ENCODE assay signal across 28 cellular contexts in genomic region chr12:45254254-45254653, GRCh38.
"Had no signal": no experiment of that assay in that cellular context is flagged by ENCODE, and none has a peak within 500 bp of the region (broad histone marks: within the 10 kb centered on the region; RNA-seq: fewer than 3 reads in every experiment).

No MANE protein-coding gene starts in this region.

- H3K27ac ChIP-seq: adrenal gland, hepatocyte, left lung, neutrophil, pancreas, psoas muscle, skin epidermis, suprapubic skin, tibial nerve, uterus had no signal

- ATAC-seq: activated T-cell treated with anti-CD3 and anti-CD28 coated beads, Interleukin-2, amount 50 U/mL, for 72 hours; esophagus mucosa; left lung; natural killer cell treated with Interleukin-12 subunit alpha and Interleukin-12 subunit beta and Interleukin-15 and Interleukin-18, amount 100 ng/mL, for 72 hours; pancreas; psoas muscle; right cardiac atrium; stimulated activated effector memory CD8-positive, alpha-beta T cell treated with anti-CD3 and anti-CD28 coated beads, Interleukin-12 subunit alpha, Interleukin-12 subunit beta, amount 100 ng/mL, for 72 hours; stimulated activated naive CD8-positive, alpha-beta T cell treated with anti-CD3 and anti-CD28 coated beads, Interleukin-15, amount 100 ng/mL, for 72 hours had no signal

- H3K9me3 Mint-ChIP-seq: activated CD4-positive, alpha-beta memory T cell treated with anti-CD3 and anti-CD28 coated beads, Interleukin-2, amount 10 ng/mL, durations not matched to agents 7 days and 5 days; activated naive CD4-positive, alpha-beta T cell treated with anti-CD3 and anti-CD28 coated beads, Interleukin-2, amount 50 U/mL, for 24 hours; activated T-cell treated with anti-CD3 and anti-CD28 coated beads, Interleukin-2, amount 50 U/mL, for 72 hours; immature natural killer cell; natural killer cell treated with Interleukin-12 subunit alpha and Interleukin-12 subunit beta and Interleukin-15 and Interleukin-18, amount 100 ng/mL, for 72 hours; stimulated activated effector memory CD8-positive, alpha-beta T cell treated with anti-CD3 and anti-CD28 coated beads, Interleukin-12 subunit alpha, Interleukin-12 subunit beta, amount 100 ng/mL, for 72 hours; stimulated activated naive CD8-positive, alpha-beta T cell treated with anti-CD3 and anti-CD28 coated beads, Interleukin-15, amount 100 ng/mL, for 72 hours had no signal

- H3K4me3 Mint-ChIP-seq: activated CD4-positive, alpha-beta memory T cell treated with anti-CD3 and anti-CD28 coated beads, Interleukin-2, amount 10 ng/mL, durations not matched to agents 7 days and 5 days; activated naive CD4-positive, alpha-beta T cell treated with anti-CD3 and anti-CD28 coated beads, Interleukin-2, amount 50 U/mL, for 24 hours; activated T-cell treated with anti-CD3 and anti-CD28 coated beads, Interleukin-2, amount 50 U/mL, for 72 hours; immature natural killer cell; natural killer cell treated with Interleukin-12 subunit alpha and Interleukin-12 subunit beta and Interleukin-15 and Interleukin-18, amount 100 ng/mL, for 72 hours; stimulated activated effector memory CD8-positive, alpha-beta T cell treated with anti-CD3 and anti-CD28 coated beads, Interleukin-12 subunit alpha, Interleukin-12 subunit beta, amount 100 ng/mL, for 72 hours; stimulated activated naive CD8-positive, alpha-beta T cell treated with anti-CD3 and anti-CD28 coated beads, Interleukin-15, amount 100 ng/mL, for 72 hours had no signal

- H3K27me3 Mint-ChIP-seq: activated CD4-positive, alpha-beta memory T cell treated with anti-CD3 and anti-CD28 coated beads, Interleukin-2, amount 10 ng/mL, durations not matched to agents 7 days and 5 days; activated naive CD4-positive, alpha-beta T cell treated with anti-CD3 and anti-CD28 coated beads, Interleukin-2, amount 50 U/mL, for 24 hours; natural killer cell treated with Interleukin-12 subunit alpha and Interleukin-12 subunit beta and Interleukin-15 and Interleukin-18, amount 100 ng/mL, for 72 hours; stimulated activated naive CD8-positive, alpha-beta T cell treated with anti-CD3 and anti-CD28 coated beads, Interleukin-15, amount 100 ng/mL, for 72 hours had no signal

- H3K4me2 ChIP-seq: hepatocyte had no signal

- H3K27ac Mint-ChIP-seq: activated CD4-positive, alpha-beta memory T cell treated with anti-CD3 and anti-CD28 coated beads, Interleukin-2, amount 10 ng/mL, durations not matched to agents 7 days and 5 days; activated naive CD4-positive, alpha-beta T cell treated with anti-CD3 and anti-CD28 coated beads, Interleukin-2, amount 50 U/mL, for 24 hours; activated T-cell treated with anti-CD3 and anti-CD28 coated beads, Interleukin-2, amount 50 U/mL, for 72 hours; immature natural killer cell; natural killer cell treated with Interleukin-12 subunit alpha and Interleukin-12 subunit beta and Interleukin-15 and Interleukin-18, amount 100 ng/mL, for 72 hours; stimulated activated effector memory CD8-positive, alpha-beta T cell treated with anti-CD3 and anti-CD28 coated beads, Interleukin-12 subunit alpha, Interleukin-12 subunit beta, amount 100 ng/mL, for 72 hours; stimulated activated naive CD8-positive, alpha-beta T cell treated with anti-CD3 and anti-CD28 coated beads, Interleukin-15, amount 100 ng/mL, for 72 hours had no signal

- H3K36me3 Mint-ChIP-seq: natural killer cell treated with Interleukin-12 subunit alpha and Interleukin-12 subunit beta and Interleukin-15 and Interleukin-18, amount 100 ng/mL, for 72 hours; stimulated activated effector memory CD8-positive, alpha-beta T cell treated with anti-CD3 and anti-CD28 coated beads, Interleukin-12 subunit alpha, Interleukin-12 subunit beta, amount 100 ng/mL, for 72 hours had no signal

- H3K9me3 ChIP-seq: adrenal gland, ascending aorta, left lung, neutrophil, pancreas, psoas muscle, suprapubic skin, tibial nerve, uterus had no signal

- DNase-seq: activated CD4-positive, alpha-beta memory T cell treated with anti-CD3 and anti-CD28 coated beads, Interleukin-2, amount 10 ng/mL, durations not matched to agents 7 days and 5 days; activated CD4-positive, alpha-beta T cell treated with anti-CD3 and anti-CD28 coated beads for 48 hours; activated effector memory CD4-positive, alpha-beta T cell treated with anti-CD3 and anti-CD28 coated beads, Interleukin-2, amount 50 U/mL, for 16 hours; activated T-cell treated with anti-CD3 and anti-CD28 coated beads, Interleukin-2, amount 50 U/mL, for 72 hours; adrenal gland; central memory CD4-positive, alpha-beta T cell; effector memory CD4-positive, alpha-beta T cell; glutamatergic neuron; immature natural killer cell; left lung; midbrain; pancreas; psoas muscle; right cardiac atrium; stimulated activated CD4-positive, alpha-beta T cell treated with anti-CD3 and anti-CD28 coated beads, Interleukin-2, amount 100 ng/mL, for 24 hours; stimulated activated naive CD8-positive, alpha-beta T cell treated with anti-CD3 and anti-CD28 coated beads, Interleukin-15, amount 100 ng/mL, for 72 hours; uterus had no signal

- H3K36me3 ChIP-seq: adrenal gland, ascending aorta, left lung, neutrophil, pancreas, suprapubic skin, tibial nerve, uterus had no signal

- H3K27me3 ChIP-seq: adrenal gland, ascending aorta, hepatocyte, left lung, neutrophil, pancreas, suprapubic skin, tibial nerve, uterus had no signal

- H3K4me3 ChIP-seq: adrenal gland, ascending aorta, hepatocyte, left lung, lung, pancreas, psoas muscle, skin epidermis, suprapubic skin, tibial nerve, uterus had no signal
